8 cellular contexts compared by ENCODE assay signal in genomic region chr11:77994434-77995362, GRCh38. TPM values are rescaled to one million over a fixed set of nuclear protein-coding genes. Genes with fewer than 3 reads are reported as not detected.
A peak's percentile ranks its signal among the peaks of the same experiment; 100 is the strongest.
DNase-seq lines count a peak whose midpoint lies in the region; ATAC-seq, FAIRE-seq and TF ChIP-seq lines count a peak whose summit lies in the region.

Gene INTS4, minus strand, starts transcription at chr11:77994668. Its CDS starts 25 bp downstream, at chr11:77994643.

- peak; percentile 97 for ATAC-seq in HG03460 (IDR thresholded peaks at IDR 0.05; ENCODE audit: unreplicated experiment)

- FAIRE-seq in colon (lab: Jason Lieb, UNC): peak; percentile 72

- no peaks in the 10 kb centered on the region for H3K27me3 ChIP-seq in BJ (ENCODE audit: control insufficient read depth, insufficient read depth, low read length)

- POLR2A ChIA-PET in BJ (lab: Charles Lee): interaction anchor here (0.7 to 1.0 kb wide), 4 partner anchors 10 to 194 kb away, joined by 3 to 4 read pairs (median 4); partner anchors contain the start of genes KCTD21 and USP35

- peaks cover 6% of the 10 kb centered on the region for H3K36me3 ChIP-seq in BJ (ENCODE audit: control insufficient read depth, insufficient read depth, low read length)

- DNase-seq in BJ (ENCODE audit: low read depth) (peak; percentile 100), GM19240 (ENCODE audit: insufficient read length, low spot score) (peak; percentile 91), NCI-H526 (lab: John Stamatoyannopoulos, UW) (peak; percentile 100), kidney glomerular epithelial cell (lab: John Stamatoyannopoulos, UW) (peak; percentile 98)
- peak; percentile 99 for DNase-seq in activated CD4-positive, alpha-beta T cell treated with anti-CD3 and anti-CD28 coated beads for 48 hours
- DNase-seq in stimulated activated CD4-positive, alpha-beta T cell treated with anti-CD3 and anti-CD28 coated beads, Interleukin-1b, Interleukin-23, amount 100 ng/mL, for 1 hour (ENCODE audit: low read depth in 2 of 2): peak; percentile 87 to 93

- no peak for TF ChIP-seq CTCF in BJ (IDR thresholded peaks at IDR 0.05; ENCODE audit: insufficient read depth, low read depth, low read length)

- CTCF ChIA-PET in BJ (lab: Yijun Ruan, JAX): interaction anchor here (0.5 to 1.7 kb wide), 7 partner anchors 9 to 175 kb away, joined by 3 to 11 read pairs (median 4); partner anchors contain the start of gene NDUFC2

- peak within 1 kb of the TSS; percentile 53 for H3K4me3 ChIP-seq in BJ (ENCODE audit: low read depth, low read length)

RNA-seq across cellular contexts. Expression of gene INTS4, which starts in this region (rescaled TPM):
- polyA plus RNA-seq in BJ (2011; rRNA removed): 16.8 and 18.9 TPM in 2 replicates
- 22.0 and 34.5 TPM in 2 replicates for polyA minus RNA-seq in BJ (2011; rRNA and poly(A)+ RNA removed)

Comparison
In these comparisons a context has a peak if more than half of its experiments do, and no peak if none do; other contexts are left out.
1. Peak in every context shown above with its lines: DNase-seq, ATAC-seq and H3K4me3 ChIP-seq.